28 cellular contexts compared by ENCODE assay signal in genomic region chr4:123106741-123107140, GRCh38.
"Had no signal": no experiment of that assay in that cellular context is flagged by ENCODE, and none has a peak within 500 bp of the region (broad histone marks: within the 10 kb centered on the region; RNA-seq: fewer than 3 reads in every experiment).

No MANE protein-coding gene starts in this region.

- H3K27me3 ChIP-seq: brain microvascular endothelial cell, esophagus muscularis mucosa, foreskin keratinocyte, heart right ventricle, suprapubic skin, tibial nerve had no signal

- ATAC-seq: activated T-cell treated with anti-CD3 and anti-CD28 coated beads, Interleukin-2, amount 50 U/mL, for 4 hours; activated T-helper 17 cell treated with anti-CD3 and anti-CD28 coated beads, Interleukin-2, amount 50 U/mL, for 72 hours; foreskin keratinocyte; left lobe of liver; mucosa of descending colon; sciatic nerve; T-helper 17 cell had no signal

- H3K4me3 Mint-ChIP-seq: activated CD4-positive, alpha-beta memory T cell treated with anti-CD3 and anti-CD28 coated beads for 36 hours; activated CD4-positive, alpha-beta T cell treated with anti-CD3 and anti-CD28 coated beads, Interleukin-2, amount 10 ng/mL, durations not matched to agents 24 days and 14 days; activated T-cell treated with anti-CD3 and anti-CD28 coated beads, Interleukin-2, amount 50 U/mL, for 4 hours; activated T-helper 17 cell treated with anti-CD3 and anti-CD28 coated beads, Interleukin-2, amount 50 U/mL, for 72 hours; dendritic cell treated with granulocyte-macrophage colony-stimulating factor and Interleukin-4, amounts not matched to agents 40 ng/mL and 50 ng/mL, for 4 days; endodermal cell; natural killer cell treated with Interleukin-12 subunit alpha and Interleukin-12 subunit beta and Interleukin-15 and Interleukin-18, amount 100 ng/mL, for 72 hours; stimulated activated effector memory CD8-positive, alpha-beta T cell treated with anti-CD3 and anti-CD28 coated beads, Interleukin-12 subunit alpha, Interleukin-12 subunit beta, amount 100 ng/mL, for 72 hours; T-helper 17 cell had no signal

- H3K4me3 ChIP-seq: esophagus muscularis mucosa, heart right ventricle, lung, mucosa of descending colon, skin epidermis, suprapubic skin, tibial nerve had no signal

- H3K36me3 Mint-ChIP-seq: activated CD4-positive, alpha-beta memory T cell treated with anti-CD3 and anti-CD28 coated beads for 36 hours; natural killer cell treated with Interleukin-12 subunit alpha and Interleukin-12 subunit beta and Interleukin-15 and Interleukin-18, amount 100 ng/mL, for 72 hours; stimulated activated effector memory CD8-positive, alpha-beta T cell treated with anti-CD3 and anti-CD28 coated beads, Interleukin-12 subunit alpha, Interleukin-12 subunit beta, amount 100 ng/mL, for 72 hours had no signal

- DNase-seq: activated CD4-positive, alpha-beta memory T cell treated with anti-CD3 and anti-CD28 coated beads for 36 hours; activated CD4-positive, alpha-beta T cell treated with anti-CD3 and anti-CD28 coated beads, Interleukin-2, amount 10 ng/mL, durations not matched to agents 24 days and 14 days; activated CD4-positive, CD25-positive, alpha-beta regulatory T cell treated with anti-CD3 and anti-CD28 coated beads, Interleukin-2, amount 50 U/mL, for 72 hours; activated gamma-delta T cell treated with Interleukin-2 at 50 U/mL for 16 hours; activated naive CD4-positive, alpha-beta T cell treated with anti-CD3 and anti-CD28 coated beads, Interleukin-2, amount 50 U/mL, for 16 hours; activated T-cell treated with anti-CD3 and anti-CD28 coated beads, Interleukin-2, amount 50 U/mL, for 4 hours; amniotic stem cell; brain microvascular endothelial cell; caudate nucleus; endodermal cell; foreskin keratinocyte; heart right ventricle; kidney glomerular epithelial cell; stimulated activated CD4-positive, alpha-beta T cell treated with anti-CD3 and anti-CD28 coated beads, Interleukin-4, amount 100 ng/mL, for 24 hours; T-helper 17 cell; T1000 had no signal

- H3K9me3 Mint-ChIP-seq: activated CD4-positive, alpha-beta memory T cell treated with anti-CD3 and anti-CD28 coated beads for 36 hours; activated CD4-positive, alpha-beta T cell treated with anti-CD3 and anti-CD28 coated beads, Interleukin-2, amount 10 ng/mL, durations not matched to agents 24 days and 14 days; activated T-cell treated with anti-CD3 and anti-CD28 coated beads, Interleukin-2, amount 50 U/mL, for 4 hours; activated T-helper 17 cell treated with anti-CD3 and anti-CD28 coated beads, Interleukin-2, amount 50 U/mL, for 72 hours; dendritic cell treated with granulocyte-macrophage colony-stimulating factor and Interleukin-4, amounts not matched to agents 40 ng/mL and 50 ng/mL, for 4 days; endodermal cell; natural killer cell treated with Interleukin-12 subunit alpha and Interleukin-12 subunit beta and Interleukin-15 and Interleukin-18, amount 100 ng/mL, for 72 hours; stimulated activated effector memory CD8-positive, alpha-beta T cell treated with anti-CD3 and anti-CD28 coated beads, Interleukin-12 subunit alpha, Interleukin-12 subunit beta, amount 100 ng/mL, for 72 hours had no signal

- H3K4me1 Mint-ChIP-seq: stimulated activated effector memory CD8-positive, alpha-beta T cell treated with anti-CD3 and anti-CD28 coated beads, Interleukin-12 subunit alpha, Interleukin-12 subunit beta, amount 100 ng/mL, for 72 hours had no signal

- H3K36me3 ChIP-seq: brain microvascular endothelial cell, heart right ventricle, suprapubic skin had no signal

- H3K27ac Mint-ChIP-seq: activated CD4-positive, alpha-beta memory T cell treated with anti-CD3 and anti-CD28 coated beads for 36 hours; activated CD4-positive, alpha-beta T cell treated with anti-CD3 and anti-CD28 coated beads, Interleukin-2, amount 10 ng/mL, durations not matched to agents 24 days and 14 days; activated T-helper 17 cell treated with anti-CD3 and anti-CD28 coated beads, Interleukin-2, amount 50 U/mL, for 72 hours; dendritic cell treated with granulocyte-macrophage colony-stimulating factor and Interleukin-4, amounts not matched to agents 40 ng/mL and 50 ng/mL, for 4 days; endodermal cell; natural killer cell treated with Interleukin-12 subunit alpha and Interleukin-12 subunit beta and Interleukin-15 and Interleukin-18, amount 100 ng/mL, for 72 hours; stimulated activated effector memory CD8-positive, alpha-beta T cell treated with anti-CD3 and anti-CD28 coated beads, Interleukin-12 subunit alpha, Interleukin-12 subunit beta, amount 100 ng/mL, for 72 hours; T-helper 17 cell had no signal

- H3K9me3 ChIP-seq: esophagus muscularis mucosa, heart right ventricle, mucosa of descending colon, suprapubic skin, tibial nerve had no signal

- H3K27me3 Mint-ChIP-seq: activated CD4-positive, alpha-beta memory T cell treated with anti-CD3 and anti-CD28 coated beads for 36 hours; activated CD4-positive, alpha-beta T cell treated with anti-CD3 and anti-CD28 coated beads, Interleukin-2, amount 10 ng/mL, durations not matched to agents 24 days and 14 days; activated T-helper 17 cell treated with anti-CD3 and anti-CD28 coated beads, Interleukin-2, amount 50 U/mL, for 72 hours; dendritic cell treated with granulocyte-macrophage colony-stimulating factor and Interleukin-4, amounts not matched to agents 40 ng/mL and 50 ng/mL, for 4 days; natural killer cell treated with Interleukin-12 subunit alpha and Interleukin-12 subunit beta and Interleukin-15 and Interleukin-18, amount 100 ng/mL, for 72 hours; T-helper 17 cell had no signal

- H3K27ac ChIP-seq: brain microvascular endothelial cell, esophagus muscularis mucosa, foreskin keratinocyte, heart right ventricle, skin epidermis, suprapubic skin, tibial nerve had no signal
